ENCODE assay signal across 28 cellular contexts in the genomic region with DNA sequence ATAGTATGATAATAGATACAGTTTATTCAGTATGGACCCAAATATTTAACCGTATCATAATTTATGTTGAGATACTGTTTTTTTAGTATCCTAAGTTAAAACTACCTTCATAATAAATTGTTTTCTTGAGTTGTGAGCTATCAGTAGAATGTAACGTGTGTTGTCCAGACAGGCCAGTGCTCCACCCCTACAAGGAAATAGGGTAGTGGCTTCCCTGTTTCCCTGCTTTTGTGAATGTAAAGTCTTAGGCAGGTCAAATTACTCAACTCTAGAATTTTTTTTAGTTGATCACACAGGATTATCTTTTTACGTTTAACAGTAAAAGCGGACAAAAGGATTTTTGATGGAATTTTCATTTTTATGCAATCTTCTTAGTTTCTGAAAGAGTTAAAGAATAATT. TPM values are rescaled to one million over a fixed set of nuclear protein-coding genes. Genes with fewer than 3 reads are reported as not detected.
DNase-seq lines count a peak whose midpoint lies in the region; ATAC-seq, FAIRE-seq and TF ChIP-seq lines count a peak whose summit lies in the region.
"Had no signal": no experiment of that assay in that cellular context is flagged by ENCODE, and none has a peak within 500 bp of the region (broad histone marks: within the 10 kb centered on the region; RNA-seq: fewer than 3 reads in every experiment).

No MANE protein-coding gene starts in this region.

- H3K27ac Mint-ChIP-seq in chondrocyte (ENCODE audit: unreplicated experiment), result no peak overlapping the region
- H3K27ac Mint-ChIP-seq: CD8-positive, alpha-beta T cell; IgD-negative memory B cell had no signal

- DNase-seq in RWPE2 (ENCODE audit: low spot score) (no peak), epithelial cell of prostate (ENCODE audit: low read depth, low spot score) (no peak), left colon (no peak), chondrocyte (ENCODE audit: low spot score) (no peak), mucosa of gallbladder (ENCODE audit: low spot score) (no peak)
- DNase-seq in central memory CD4-positive, alpha-beta T cell, result no peak
- DNase-seq: AML-193; Caco-2; CD8-positive, alpha-beta T cell; EL; GDM1; HCEC 1CT; NCI-H1048; NCI-H1417; NCI-H1694; NCI-H2081; NCI-H226; NCI-H510A; NCI-H69; SIG-M5 had no signal

- no peak for TF ChIP-seq CTCF in RWPE2 (IDR thresholded peaks at IDR 0.05; ENCODE audit: poor library complexity, severe bottlenecking)
- no peak for TF ChIP-seq CTCF in chondrocyte (IDR thresholded peaks at IDR 0.05)

- ATAC-seq in RWPE2 (ENCODE audit: low read depth) (peak; percentile 81), left colon (peak; percentile 91)
- ATAC-seq: A549; CD8-positive, alpha-beta T cell; GM12878 had no signal

- H3K9me3 Mint-ChIP-seq in chondrocyte (ENCODE audit: low read depth), result no peaks in the 10 kb centered on the region
- H3K9me3 Mint-ChIP-seq: CD8-positive, alpha-beta T cell; IgD-negative memory B cell had no signal

- H3K27ac ChIP-seq in RWPE2 (ENCODE audit: poor library complexity, severe bottlenecking), result peak overlapping the region; percentile 55
- peak overlapping the region; percentile 67 for H3K27ac ChIP-seq in epithelial cell of prostate
- H3K27ac ChIP-seq: A549, C4-2B, KMS-11, SK-N-MC had no signal

- H3K36me3 Mint-ChIP-seq in chondrocyte (ENCODE audit: low read depth), result no peaks in the 10 kb centered on the region

- no peaks in the 10 kb centered on the region for H3K9me3 ChIP-seq in RWPE2 (ENCODE audit: severe bottlenecking)
- H3K9me3 ChIP-seq: A549, Caco-2 had no signal

- FAIRE-seq in A204.1 (lab: Jason Lieb, UNC), result peak; percentile 39
- FAIRE-seq: A549, GM12878, H1 had no signal

- no peak overlapping the region for H3K4me3 ChIP-seq in RWPE2 (ENCODE audit: severe bottlenecking)
- H3K4me3 ChIP-seq: A549, GM12878, SK-N-MC had no signal

- no peaks in the 10 kb centered on the region for H3K27me3 Mint-ChIP-seq in chondrocyte (ENCODE audit: low read depth)
- H3K27me3 Mint-ChIP-seq: IgD-negative memory B cell had no signal

- no peaks in the 10 kb centered on the region for H3K27me3 ChIP-seq in RWPE2 (ENCODE audit: insufficient read depth, poor library complexity, severe bottlenecking)

- H3K4me3 Mint-ChIP-seq in chondrocyte (ENCODE audit: unreplicated experiment), result no peak overlapping the region
- H3K4me3 Mint-ChIP-seq: CD8-positive, alpha-beta T cell had no signal

- H3K4me1 ChIP-seq in RWPE2 (ENCODE audit: insufficient read depth, poor library complexity, severe bottlenecking), result peaks cover 42% of the 10 kb centered on the region

- intact Hi-C loops in left colon (cut with DNase I, micrococcal nuclease), result no loop called here

- peaks cover 12% of the 10 kb centered on the region for H3K36me3 ChIP-seq in RWPE2 (ENCODE audit: low read depth)

- peaks cover 35% of the 10 kb centered on the region for H3K4me1 Mint-ChIP-seq in chondrocyte (ENCODE audit: low read depth)

RNA-seq across cellular contexts. Expression of a gene that starts 38.1 kb away (rescaled TPM):
- total RNA-seq in left colon, result 10 to 100 TPM; 79.9 to 80.0 TPM
- 21.1 to 29.1 TPM (median 25.5 TPM) in 3 replicates for total RNA-seq in chondrocyte
- total RNA-seq in mucosa of gallbladder, result 35.0 TPM
